17 cellular contexts compared by ENCODE assay signal in the genomic region with DNA sequence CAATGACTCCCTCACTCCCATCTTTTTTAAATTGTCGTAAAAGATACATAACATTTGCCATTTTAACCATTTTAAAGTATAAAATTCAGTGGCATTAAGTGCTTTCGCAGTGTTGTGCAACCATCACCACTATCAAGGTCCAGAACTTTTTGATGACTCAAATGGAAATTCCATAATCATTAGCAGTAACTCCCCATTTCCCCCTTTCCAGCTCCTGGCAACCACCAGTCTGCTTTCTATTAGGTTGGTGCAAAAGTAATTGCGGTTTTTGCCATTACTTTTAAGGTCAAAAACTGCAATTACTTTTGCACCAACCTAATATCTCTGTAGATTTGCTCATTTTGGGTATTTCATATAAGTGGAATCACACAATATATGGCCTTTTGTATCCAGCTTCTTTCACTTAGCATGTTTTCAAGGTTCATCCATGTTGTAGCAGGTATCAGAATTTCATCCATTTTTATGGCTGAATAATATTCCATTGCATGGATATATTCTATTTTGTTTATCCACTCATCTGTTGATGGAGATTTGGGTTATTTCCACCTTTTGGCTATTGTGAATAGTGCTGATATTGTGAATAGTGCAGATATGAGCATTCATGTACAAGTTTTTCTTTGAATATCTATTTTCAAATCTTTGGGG.
DNase-seq lines count a peak whose midpoint lies in the region; ATAC-seq and TF ChIP-seq lines count a peak whose summit lies in the region.
"Had no signal": no experiment of that assay in that cellular context is flagged by ENCODE, and none has a peak within 500 bp of the region (broad histone marks: within the 10 kb centered on the region; RNA-seq: fewer than 3 reads in every experiment).

No MANE protein-coding gene starts in this region.

- H3K36me3 Mint-ChIP-seq in HFFc6 (ENCODE audit: low read depth) = 0 out of 2 replicates have a peak, but pooled peaks cover 8% of the 10 kb centered on the region
- no peaks in the 10 kb centered on the region for H3K36me3 Mint-ChIP-seq in natural killer cell

- H3K56ac ChIP-seq in mesendoderm (ENCODE audit: low read length) = no peak overlapping the region

- H2BK5ac ChIP-seq in mesendoderm (ENCODE audit: low read length) = no peak overlapping the region

- peaks cover 37% of the 10 kb centered on the region for H3K4me1 Mint-ChIP-seq in HFFc6 (ENCODE audit: low read depth)
- peaks cover 12 to 25% of the 10 kb centered on the region in 2 donors for H3K4me1 Mint-ChIP-seq in natural killer cell

- peak overlapping the region; percentile 54 for H3K4me3 Mint-ChIP-seq in HFFc6
- no peak overlapping the region for H3K4me3 Mint-ChIP-seq in natural killer cell
- H3K4me3 Mint-ChIP-seq: activated naive CD4-positive, alpha-beta T cell treated with anti-CD3 and anti-CD28 coated beads for 36 hours; memory B cell had no signal

- TF ChIP-seq CTCF in HFFc6 (IDR thresholded peaks at IDR 0.05) (no peak), fibroblast of villous mesenchyme (IDR thresholded peaks at IDR 0.05; ENCODE audit: insufficient read depth, low read depth, low read length) (no peak), natural killer cell (IDR thresholded peaks at IDR 0.05) (no peak)

- no peak overlapping the region for H3K23ac ChIP-seq in mesendoderm (ENCODE audit: low read length)

- H3K4me3 ChIP-seq in ACC112 (ENCODE audit: low read depth, low read length) (no peak overlapping the region), fibroblast of villous mesenchyme (ENCODE audit: low read depth, low read length) (no peak overlapping the region), mesendoderm (ENCODE audit: low read length) (no peak overlapping the region)
- H3K4me3 ChIP-seq: A549, HAP-1, spleen had no signal

- WGBS in mesendoderm (ENCODE audit: extremely low coverage, insufficient coverage, low lambda C conversion rate) = no CpG with 5 or more reads among the region's 3 CpGs

- H3K18ac ChIP-seq in mesendoderm (ENCODE audit: low read length) = no peak overlapping the region

- no peaks in the 10 kb centered on the region for H3K79me2 ChIP-seq in ACC112 (ENCODE audit: control insufficient read depth, insufficient read depth, low read length, unreplicated experiment)
- no peaks in the 10 kb centered on the region for H3K79me2 ChIP-seq in mesendoderm (ENCODE audit: control insufficient read depth, insufficient read depth, low read length)

- no peak overlapping the region for H2BK120ac ChIP-seq in mesendoderm (ENCODE audit: low read depth, low read length)

- intact Hi-C loops in natural killer cell (cut with micrococcal nuclease) = no loop called here

- H3K79me1 ChIP-seq in mesendoderm (ENCODE audit: low read length) = no peaks in the 10 kb centered on the region

- no peak for ATAC-seq in natural killer cell
- no peak for ATAC-seq in GM18870 (IDR thresholded peaks at IDR 0.05; ENCODE audit: unreplicated experiment)
- ATAC-seq: A549 had no signal

- no peak overlapping the region for H2AK5ac ChIP-seq in mesendoderm (ENCODE audit: low read length)

- H3K27ac ChIP-seq in ACC112 (ENCODE audit: low read depth, low read length) (peak overlapping the region; percentile 86), mesendoderm (ENCODE audit: low read depth, low read length) (no peak overlapping the region)
- H3K27ac ChIP-seq: A549, neutrophil, spleen had no signal

- no peak overlapping the region for H4K5ac ChIP-seq in mesendoderm (ENCODE audit: low read length)

- no peak overlapping the region for H3K4me2 ChIP-seq in mesendoderm (ENCODE audit: low read length)
- H3K4me2 ChIP-seq: A549 had no signal

- H3K27me3 Mint-ChIP-seq in HFFc6 (ENCODE audit: insufficient read depth) = peaks cover 2% of the 10 kb centered on the region; the same call in 1 of the 2 replicates
- H3K27me3 Mint-ChIP-seq in natural killer cell (ENCODE audit: low read depth in 2 of 2) = peaks cover 0 to 2% of the 10 kb centered on the region in 2 donors
- H3K27me3 Mint-ChIP-seq: memory B cell had no signal

- H3K27ac Mint-ChIP-seq in HFFc6 = peak overlapping the region; percentile 90
- H3K27ac Mint-ChIP-seq in natural killer cell = no peak overlapping the region
- H3K27ac Mint-ChIP-seq: activated naive CD4-positive, alpha-beta T cell treated with anti-CD3 and anti-CD28 coated beads for 36 hours; memory B cell had no signal

- H3K36me3 ChIP-seq in ACC112 (ENCODE audit: insufficient read depth, low read length) (no peaks in the 10 kb centered on the region), mesendoderm (ENCODE audit: control insufficient read depth, insufficient read depth, low read length) (no peaks in the 10 kb centered on the region)
- H3K36me3 ChIP-seq: HAP-1, neutrophil, spleen had no signal

- DNase-seq in HFFc6 (peak; percentile 89), amniotic epithelial cell (ENCODE audit: low read depth) (peak; percentile 95), fibroblast of villous mesenchyme (ENCODE audit: low read depth) (peak; percentile 87), natural killer cell (no peak), mesendoderm (no peak)
- no peak for DNase-seq in activated T-cell treated with anti-CD3 and anti-CD28 coated beads, Interleukin-2, amount 50 U/mL, for 1 hour
- DNase-seq: activated CD4-positive, CD25-positive, alpha-beta regulatory T cell; activated CD8-positive, alpha-beta memory T cell treated with anti-CD3 and anti-CD28 coated beads, Interleukin-2, amount 50 U/mL, for 4 hours; activated naive CD4-positive, alpha-beta T cell treated with anti-CD3 and anti-CD28 coated beads for 36 hours; NCI-H2171; spleen had no signal

- peaks cover 8% of the 10 kb centered on the region; the same call in 1 of the 2 replicates for H3K27me3 ChIP-seq in ACC112 (ENCODE audit: insufficient read depth, low read length)
- no peaks in the 10 kb centered on the region for H3K27me3 ChIP-seq in mesendoderm (ENCODE audit: insufficient read depth, low read length, poor library complexity)
- H3K27me3 ChIP-seq: neutrophil, spleen had no signal

- no peak overlapping the region for H4K8ac ChIP-seq in mesendoderm (ENCODE audit: low read depth, low read length)

- no peak overlapping the region for H3K9ac ChIP-seq in mesendoderm (ENCODE audit: low read length)

- H2AFZ ChIP-seq in ACC112 (ENCODE audit: low read length, unreplicated experiment) = no peak overlapping the region

- H3K4me1 ChIP-seq in ACC112 (ENCODE audit: control insufficient read depth, insufficient read depth, low read length, unreplicated experiment) = peaks cover 14% of the 10 kb centered on the region
- H3K4me1 ChIP-seq in mesendoderm (ENCODE audit: control insufficient read depth, low read depth, low read length) = no peaks in the 10 kb centered on the region
- H3K4me1 ChIP-seq: A549, HAP-1 had no signal

- H2BK15ac ChIP-seq in mesendoderm (replicated peaks; ENCODE audit: low read depth) = no peak overlapping the region

- no peak overlapping the region for H3K4ac ChIP-seq in mesendoderm (ENCODE audit: low read depth, low read length)

- peaks cover 4% of the 10 kb centered on the region for H3K9me3 Mint-ChIP-seq in HFFc6
- no peaks in the 10 kb centered on the region for H3K9me3 Mint-ChIP-seq in natural killer cell

Comparison
In these comparisons a context has a peak if more than half of its experiments do, and no peak if none do; other contexts are left out.
1. DNase-seq: peak in HFFc6 (single experiment), amniotic epithelial cell (single experiment) and fibroblast of villous mesenchyme (single experiment); none in natural killer cell (single experiment), mesendoderm (single experiment) and activated T-cell treated with anti-CD3 and anti-CD28 coated beads, Interleukin-2, amount 50 U/mL, for 1 hour (single experiment).